7 cellular contexts compared by ENCODE assay signal in genomic region chr9:38417003-38417965, GRCh38. TPM values are rescaled to one million over a fixed set of nuclear protein-coding genes. Genes with fewer than 3 reads are reported as not detected.
A peak's percentile ranks its signal among the peaks of the same experiment; 100 is the strongest.
DNase-seq lines count a peak whose midpoint lies in the region; ATAC-seq and TF ChIP-seq lines count a peak whose summit lies in the region.

No MANE protein-coding gene starts in this region.

- no peak overlapping the region for H3K4me3 ChIP-seq in RWPE2 (ENCODE audit: severe bottlenecking)
- H3K4me3 ChIP-seq in epithelial cell of proximal tubule (ENCODE audit: low read depth, low read length) = no peak overlapping the region

- peak; percentile 36 for TF ChIP-seq CTCF in RWPE2 (IDR thresholded peaks at IDR 0.05; ENCODE audit: poor library complexity, severe bottlenecking)
- peak; percentile 78 for TF ChIP-seq CTCF in epithelial cell of proximal tubule (conservative IDR thresholded peaks at IDR 0.05; ENCODE audit: low read depth, low read length)

- in situ Hi-C loops in G401 (cut with HindIII; ENCODE audit: low sequenced_read_pairs) = no loop called here

- ATAC-seq in RWPE2 (ENCODE audit: low read depth) = no peak; the same call in 2 of the 3 replicates
- no peak for ATAC-seq in HG02973 (IDR thresholded peaks at IDR 0.05; ENCODE audit: unreplicated experiment)

- H3K4me1 ChIP-seq in RWPE2 (ENCODE audit: insufficient read depth, poor library complexity, severe bottlenecking) = no peaks in the 10 kb centered on the region

- DNase-seq in G401 (ENCODE audit: low spot score) (peak; percentile 9), HCEC 1CT (peak; percentile 11), RWPE2 (ENCODE audit: low spot score) (no peak), epithelial cell of proximal tubule (ENCODE audit: low read depth) (no peak), DMS114 treated with DMSO at 0.1 percent for 48 hours (lab: John Stamatoyannopoulos, UW; ENCODE audit: unreplicated experiment) (no peak)
- DNase-seq in stimulated activated CD4-positive, alpha-beta T cell treated with anti-CD3 and anti-CD28 coated beads, Interleukin-2, amount 100 ng/mL, for 48 hours = peak; percentile 45 to 51

- no peaks in the 10 kb centered on the region for H3K9me3 ChIP-seq in RWPE2 (ENCODE audit: severe bottlenecking)

- no peaks in the 10 kb centered on the region for H3K36me3 ChIP-seq in RWPE2 (ENCODE audit: low read depth)

- no peak overlapping the region for H3K27ac ChIP-seq in RWPE2 (ENCODE audit: poor library complexity, severe bottlenecking)

- peaks cover 4% of the 10 kb centered on the region for H3K27me3 ChIP-seq in RWPE2 (ENCODE audit: insufficient read depth, poor library complexity, severe bottlenecking)

RNA-seq across cellular contexts. Expression of gene IGFBPL1, which starts 7.0 kb away (rescaled TPM):
- total RNA-seq in G401 (2014; rRNA removed; shearing (Covaris generic)) = 1.3 TPM in 1 of 2 replicates, not detected in the other
- total RNA-seq in epithelial cell of proximal tubule = 4.3 and 8.8 TPM in 2 replicates

RNA-seq across cellular contexts. Expression of gene ALDH1B1, which starts 24.8 kb away (rescaled TPM):
- 61.8 and 87.4 TPM in 2 replicates for total RNA-seq in G401 (2014; rRNA removed; shearing (Covaris generic))
- total RNA-seq in epithelial cell of proximal tubule = 47.5 and 79.3 TPM in 2 replicates

Comparison
In these comparisons a context has a peak if more than half of its experiments do, and no peak if none do; other contexts are left out.
1. DNase-seq: peak in G401 (single experiment), HCEC 1CT (single experiment) and stimulated activated CD4-positive, alpha-beta T cell treated with anti-CD3 and anti-CD28 coated beads, Interleukin-2, amount 100 ng/mL, for 48 hours (2 of 2); none in RWPE2 (single experiment), epithelial cell of proximal tubule (single experiment) and DMS114 treated with DMSO at 0.1 percent for 48 hours (single experiment).